ENCODE assay signal across 17 cellular contexts in the genomic region with DNA sequence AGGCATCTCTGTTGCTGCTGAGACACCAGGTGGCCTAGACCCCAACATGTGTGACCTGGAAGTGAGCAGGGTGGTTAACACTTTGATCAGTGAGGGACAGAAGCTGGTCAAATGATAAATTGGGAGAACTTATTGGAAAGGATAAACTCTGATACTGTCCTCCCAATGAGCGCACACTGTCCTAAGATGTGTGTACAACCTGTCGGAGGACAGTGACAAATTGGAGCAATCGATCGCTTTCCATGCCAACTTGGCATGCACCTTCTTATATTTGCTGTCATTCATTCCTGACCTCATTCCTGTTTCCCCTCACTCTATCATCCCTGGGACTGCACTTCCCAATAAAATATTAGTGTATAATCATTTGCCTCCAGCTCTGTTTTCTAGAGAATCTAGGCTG.
A peak's percentile ranks its signal among the peaks of the same experiment; 100 is the strongest.
DNase-seq lines count a peak whose midpoint lies in the region; ATAC-seq and FAIRE-seq lines count a peak whose summit lies in the region.
"Had no signal": no experiment of that assay in that cellular context is flagged by ENCODE, and none has a peak within 500 bp of the region (broad histone marks: within the 10 kb centered on the region; RNA-seq: fewer than 3 reads in every experiment).

No MANE protein-coding gene starts in this region.

- H3K4me3 Mint-ChIP-seq in activated T-cell treated with anti-CD3 and anti-CD28 coated beads, Interleukin-2, amount 50 U/mL, for 24 hours, result no peak overlapping the region
- H3K4me3 Mint-ChIP-seq in activated T-cell treated with anti-CD3 and anti-CD28 coated beads, Interleukin-2, amount 50 U/mL, for 4 hours, result no peak overlapping the region
- no peak overlapping the region for H3K4me3 Mint-ChIP-seq in activated T-helper 1 cell treated with anti-CD3 and anti-CD28 coated beads, Interleukin-12 subunit alpha, Interleukin-12 subunit beta, Interleukin-2, Interleukin-4 antibody, amounts not matched to agents 30 ng/mL and 10 ng/mL and 1 ng/mL, durations not matched to agents 14 hours and 24 hours and 36 hours
- H3K4me3 Mint-ChIP-seq in stimulated activated naive B cell treated with anti-CD40 and anti-IgM and Interleukin-4, amounts not matched to agents 10 μg/mL and 1 μg/mL and 100 μg/mL, for 72 hours, result no peak overlapping the region
- H3K4me3 Mint-ChIP-seq: CD4-positive, CD25-positive, alpha-beta regulatory T cell had no signal

- intact Hi-C loops in activated T-helper 1 cell treated with anti-CD3 and anti-CD28 coated beads, Interleukin-12 subunit alpha, Interleukin-12 subunit beta, Interleukin-2, Interleukin-4 antibody, amounts not matched to agents 30 ng/mL and 10 ng/mL and 1 ng/mL, durations not matched to agents 14 hours and 24 hours and 36 hours (cut with micrococcal nuclease), result loop anchor here (2.0 to 5.0 kb wide), 3 partner anchors 49 to 865 kb away; a partner anchor contains a TSS

- H3K27ac Mint-ChIP-seq in activated T-cell treated with anti-CD3 and anti-CD28 coated beads, Interleukin-2, amount 50 U/mL, for 24 hours, result peak overlapping the region; percentile 19
- H3K27ac Mint-ChIP-seq in activated T-helper 1 cell treated with anti-CD3 and anti-CD28 coated beads, Interleukin-12 subunit alpha, Interleukin-12 subunit beta, Interleukin-2, Interleukin-4 antibody, amounts not matched to agents 30 ng/mL and 10 ng/mL and 1 ng/mL, durations not matched to agents 14 hours and 24 hours and 36 hours, result peak overlapping the region; percentile 75
- H3K27ac Mint-ChIP-seq in stimulated activated naive B cell treated with anti-CD40 and anti-IgM and Interleukin-4, amounts not matched to agents 10 μg/mL and 1 μg/mL and 100 μg/mL, for 72 hours, result peak overlapping the region; percentile 75
- H3K27ac Mint-ChIP-seq: CD4-positive, CD25-positive, alpha-beta regulatory T cell had no signal

- H3K27me3 Mint-ChIP-seq in activated T-cell treated with anti-CD3 and anti-CD28 coated beads, Interleukin-2, amount 50 U/mL, for 24 hours, result peaks cover 27% of the 10 kb centered on the region
- H3K27me3 Mint-ChIP-seq in activated T-cell treated with anti-CD3 and anti-CD28 coated beads, Interleukin-2, amount 50 U/mL, for 4 hours (ENCODE audit: low read depth), result peaks cover 3% of the 10 kb centered on the region
- no peaks in the 10 kb centered on the region for H3K27me3 Mint-ChIP-seq in activated T-helper 1 cell treated with anti-CD3 and anti-CD28 coated beads, Interleukin-12 subunit alpha, Interleukin-12 subunit beta, Interleukin-2, Interleukin-4 antibody, amounts not matched to agents 30 ng/mL and 10 ng/mL and 1 ng/mL, durations not matched to agents 14 hours and 24 hours and 36 hours (ENCODE audit: insufficient read depth)
- peaks cover 30 to 35% of the 10 kb centered on the region in 2 donors for H3K27me3 Mint-ChIP-seq in stimulated activated naive B cell treated with anti-CD40 and anti-IgM and Interleukin-4, amounts not matched to agents 10 μg/mL and 1 μg/mL and 100 μg/mL, for 72 hours
- H3K27me3 Mint-ChIP-seq: CD4-positive, CD25-positive, alpha-beta regulatory T cell had no signal

- ATAC-seq in activated T-cell treated with anti-CD3 and anti-CD28 coated beads, Interleukin-2, amount 50 U/mL, for 4 hours, result no peak
- ATAC-seq in stimulated activated naive B cell treated with anti-CD40 and anti-IgM and Interleukin-4, amounts not matched to agents 10 μg/mL and 1 μg/mL and 100 μg/mL, for 72 hours (replicated peaks), result no peak

- H3K4me1 Mint-ChIP-seq in activated T-cell treated with anti-CD3 and anti-CD28 coated beads, Interleukin-2, amount 50 U/mL, for 24 hours (ENCODE audit: low read depth), result peaks cover 70% of the 10 kb centered on the region
- peaks cover 25% of the 10 kb centered on the region for H3K4me1 Mint-ChIP-seq in activated T-cell treated with anti-CD3 and anti-CD28 coated beads, Interleukin-2, amount 50 U/mL, for 4 hours (ENCODE audit: low read depth)
- peaks cover 72% of the 10 kb centered on the region for H3K4me1 Mint-ChIP-seq in activated T-helper 1 cell treated with anti-CD3 and anti-CD28 coated beads, Interleukin-12 subunit alpha, Interleukin-12 subunit beta, Interleukin-2, Interleukin-4 antibody, amounts not matched to agents 30 ng/mL and 10 ng/mL and 1 ng/mL, durations not matched to agents 14 hours and 24 hours and 36 hours (ENCODE audit: low read depth)
- H3K4me1 Mint-ChIP-seq in stimulated activated naive B cell treated with anti-CD40 and anti-IgM and Interleukin-4, amounts not matched to agents 10 μg/mL and 1 μg/mL and 100 μg/mL, for 72 hours, result peaks cover 39 to 56% of the 10 kb centered on the region in 2 donors

- peaks cover 7% of the 10 kb centered on the region for H3K9me3 Mint-ChIP-seq in activated T-cell treated with anti-CD3 and anti-CD28 coated beads, Interleukin-2, amount 50 U/mL, for 24 hours
- no peaks in the 10 kb centered on the region for H3K9me3 Mint-ChIP-seq in activated T-cell treated with anti-CD3 and anti-CD28 coated beads, Interleukin-2, amount 50 U/mL, for 4 hours
- peaks cover 6% of the 10 kb centered on the region for H3K9me3 Mint-ChIP-seq in activated T-helper 1 cell treated with anti-CD3 and anti-CD28 coated beads, Interleukin-12 subunit alpha, Interleukin-12 subunit beta, Interleukin-2, Interleukin-4 antibody, amounts not matched to agents 30 ng/mL and 10 ng/mL and 1 ng/mL, durations not matched to agents 14 hours and 24 hours and 36 hours
- peaks cover 3 to 5% of the 10 kb centered on the region in 2 donors for H3K9me3 Mint-ChIP-seq in stimulated activated naive B cell treated with anti-CD40 and anti-IgM and Interleukin-4, amounts not matched to agents 10 μg/mL and 1 μg/mL and 100 μg/mL, for 72 hours
- H3K9me3 Mint-ChIP-seq: CD4-positive, CD25-positive, alpha-beta regulatory T cell had no signal

- FAIRE-seq in GM18507 (lab: Jason Lieb, UNC), result peak; percentile 21

- H3K36me3 Mint-ChIP-seq in activated T-cell treated with anti-CD3 and anti-CD28 coated beads, Interleukin-2, amount 50 U/mL, for 24 hours (ENCODE audit: low read depth), result no peaks in the 10 kb centered on the region
- no peaks in the 10 kb centered on the region for H3K36me3 Mint-ChIP-seq in activated T-cell treated with anti-CD3 and anti-CD28 coated beads, Interleukin-2, amount 50 U/mL, for 4 hours (ENCODE audit: insufficient read depth)
- H3K36me3 Mint-ChIP-seq in activated T-helper 1 cell treated with anti-CD3 and anti-CD28 coated beads, Interleukin-12 subunit alpha, Interleukin-12 subunit beta, Interleukin-2, Interleukin-4 antibody, amounts not matched to agents 30 ng/mL and 10 ng/mL and 1 ng/mL, durations not matched to agents 14 hours and 24 hours and 36 hours (ENCODE audit: low read depth), result peaks cover 6% of the 10 kb centered on the region
- H3K36me3 Mint-ChIP-seq in stimulated activated naive B cell treated with anti-CD40 and anti-IgM and Interleukin-4, amounts not matched to agents 10 μg/mL and 1 μg/mL and 100 μg/mL, for 72 hours, result peaks cover 0 to 11% of the 10 kb centered on the region in 2 donors
- H3K36me3 Mint-ChIP-seq: CD4-positive, CD25-positive, alpha-beta regulatory T cell had no signal

- no peak for DNase-seq in activated T-cell treated with anti-CD3 and anti-CD28 coated beads, Interleukin-2, amount 50 U/mL, for 24 hours
- DNase-seq in activated T-cell treated with anti-CD3 and anti-CD28 coated beads, Interleukin-2, amount 50 U/mL, for 4 hours, result no peak
- DNase-seq in GM18507 (ENCODE audit: extremely low spot score, insufficient read length, low read depth) (no peak), COLO668 (lab: John Stamatoyannopoulos, UW; ENCODE audit: unreplicated experiment) (no peak), OCI-M2 (lab: John Stamatoyannopoulos, UW; ENCODE audit: unreplicated experiment) (no peak)
- DNase-seq in activated T-helper 1 cell treated with anti-CD3 and anti-CD28 coated beads, Interleukin-12 subunit alpha, Interleukin-12 subunit beta, Interleukin-2, Interleukin-4 antibody, amounts not matched to agents 30 ng/mL and 10 ng/mL and 1 ng/mL, durations not matched to agents 14 hours and 24 hours and 36 hours (ENCODE audit: low spot score), result no peak
- no peak for DNase-seq in stimulated activated naive B cell treated with anti-CD40 and anti-IgM and Interleukin-4, amounts not matched to agents 10 μg/mL and 1 μg/mL and 100 μg/mL, for 72 hours
- DNase-seq: Calu3; CD4-positive, CD25-positive, alpha-beta regulatory T cell; DMS53; H7; KBM-7; MV-4-11; NCI-H1417 treated with DMSO at 0.1 percent for 48 hours; NCI-H1930; NCI-H526 treated with DMSO at 0.1 percent for 48 hours; RPMI8226 had no signal

Comparison
In these comparisons a context has a peak if more than half of its experiments do, and no peak if none do; other contexts are left out.
1. H3K27ac Mint-ChIP-seq: peak in every context shown above with its lines; median percentile 75 in activated T-helper 1 cell treated with anti-CD3 and anti-CD28 coated beads, Interleukin-12 subunit alpha, Interleukin-12 subunit beta, Interleukin-2, Interleukin-4 antibody, amounts not matched to agents 30 ng/mL and 10 ng/mL and 1 ng/mL, durations not matched to agents 14 hours and 24 hours and 36 hours; 75 in stimulated activated naive B cell treated with anti-CD40 and anti-IgM and Interleukin-4, amounts not matched to agents 10 μg/mL and 1 μg/mL and 100 μg/mL, for 72 hours; 19 in activated T-cell treated with anti-CD3 and anti-CD28 coated beads, Interleukin-2, amount 50 U/mL, for 24 hours.